ENCODE assay signal across 35 cellular contexts in the genomic region with DNA sequence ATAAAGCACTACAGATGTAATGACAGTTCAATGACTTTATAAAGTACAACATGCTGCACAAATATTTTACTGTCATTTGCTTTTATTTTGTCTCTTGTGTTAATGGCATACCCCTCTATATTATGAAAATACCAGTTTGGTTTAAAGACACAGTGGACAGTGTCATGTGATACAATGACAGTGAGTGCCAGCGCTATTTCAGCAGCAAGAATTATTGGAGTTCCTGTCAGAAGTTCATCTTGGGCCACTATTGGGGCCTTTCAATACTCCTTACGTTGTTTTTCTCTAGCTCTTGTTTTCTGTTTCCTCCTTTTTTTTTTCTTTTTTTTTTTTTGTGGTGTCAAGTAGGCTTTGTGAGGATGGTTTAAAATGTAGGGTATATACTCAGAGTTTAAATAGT.
"Had no signal": no experiment of that assay in that cellular context is flagged by ENCODE, and none has a peak within 500 bp of the region (broad histone marks: within the 10 kb centered on the region; RNA-seq: fewer than 3 reads in every experiment).

No MANE protein-coding gene starts in this region.

- H3K4me2 ChIP-seq: KMS-11 had no signal

- H3K9ac ChIP-seq: KMS-11 had no signal

- H3K27me3 ChIP-seq: MG63 had no signal

- DNase-seq: Karpas-422, Kasumi-1, KG1, MG63, MM.1S, MV-4-11, NCI-H1048, NCI-H1092, NCI-H1092 treated with DMSO at 0.1 percent for 48 hours, NCI-H1105, NCI-H1105 treated with DMSO at 0.1 percent for 48 hours, NCI-H1417, NCI-H1417 treated with DMSO at 0.1 percent for 48 hours, NCI-H1436, NCI-H1436 treated with DMSO at 0.1 percent for 48 hours, NCI-H146, NCI-H1694, NCI-H1694 treated with DMSO at 0.1 percent for 48 hours, NCI-H187, NCI-H187 treated with DMSO at 0.1 percent for 48 hours, NCI-H1930, NCI-H2029, NCI-H2029 treated with DMSO at 0.1 percent for 48 hours, NCI-H2081, NCI-H2081 treated with DMSO at 0.1 percent for 48 hours, NCI-H2107, NCI-H2171, NCI-H2171 treated with DMSO at 0.1 percent for 48 hours, NCI-H2227 treated with DMSO at 0.1 percent for 48 hours, NCI-H226, NCI-H345, NCI-H446, NCI-H446 treated with DMSO at 0.1 percent for 48 hours, NCI-H510A had no signal

- H3K36me3 ChIP-seq: MG63 had no signal

- H3K4me3 ChIP-seq: MG63 had no signal

- H3K27ac ChIP-seq: KMS-11 had no signal

- H3K9me3 ChIP-seq: MG63 had no signal
